In the genomic region with DNA sequence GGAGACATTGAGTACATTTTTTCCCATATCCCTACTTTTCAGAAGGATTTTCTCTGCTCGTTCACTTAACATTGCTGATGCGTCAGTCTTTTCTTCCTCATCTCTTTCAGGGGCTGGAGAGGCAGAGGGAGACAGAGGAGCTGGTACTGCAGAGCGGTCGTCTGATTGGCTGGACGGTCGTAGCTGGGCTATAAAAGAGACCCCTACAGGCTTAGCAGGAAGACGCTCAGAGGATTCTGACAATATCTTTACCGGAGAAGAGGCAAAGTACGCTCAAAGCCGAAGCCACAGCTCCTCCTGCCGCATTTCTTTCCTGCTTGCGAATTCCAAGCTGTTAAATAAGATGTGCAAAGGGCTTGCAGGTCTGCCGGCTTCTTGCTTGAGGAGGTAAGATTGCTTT, we compare ENCODE assay signal across 8 cellular contexts. TPM values are rescaled to one million over a fixed set of nuclear protein-coding genes. Genes with fewer than 3 reads are reported as not detected.
DNase-seq lines count a peak whose midpoint lies in the region; TF ChIP-seq lines count a peak whose summit lies in the region.

Gene RGS4, plus strand, starts transcription at position 220 of the 400 bp plus-strand sequence. Its CDS starts 124 bp downstream, at position 344.

- H2AFZ ChIP-seq in Karpas-422 (ENCODE audit: low read length), result no peak within 1 kb of the TSS

- peak within 1 kb of the TSS; percentile 82 for H3K4me2 ChIP-seq in skeletal muscle satellite cell (ENCODE audit: low read length)
- no peak within 1 kb of the TSS for H3K4me2 ChIP-seq in Karpas-422 (ENCODE audit: low read depth, low read length, poor library complexity, severe bottlenecking)

- H3K4me1 ChIP-seq in iPS-18a (ENCODE audit: control insufficient read depth, low read depth, low read length) (peaks cover 7% of the 10 kb centered on the region), skeletal muscle satellite cell (ENCODE audit: control insufficient read depth, insufficient read depth, low read length) (peaks cover 25% of the 10 kb centered on the region), Karpas-422 (ENCODE audit: low read length) (peaks cover 9% of the 10 kb centered on the region)
- no peaks in the 10 kb centered on the region for H3K4me1 ChIP-seq in effector memory CD4-positive, alpha-beta T cell (ENCODE audit: control insufficient read depth, insufficient read depth, low read length, poor library complexity, severe bottlenecking)

- CTCF ChIA-PET in AG04449 (lab: Yijun Ruan, JAX), result interaction anchor here (0.7 to 11.6 kb wide), 47 partner anchors 11 to 251 kb away, joined by 3 to 210 read pairs (median 6); partner anchors contain the start of genes CCDC190 and NUF2

- no peaks in the 10 kb centered on the region for H3K9me2 ChIP-seq in Karpas-422 (replicated peaks; ENCODE audit: insufficient read depth, low read length)

- H3K9me3 ChIP-seq in MG63 (no peaks in the 10 kb centered on the region), iPS-18a (ENCODE audit: control insufficient read depth, low read depth, low read length) (no peaks in the 10 kb centered on the region), skeletal muscle satellite cell (replicated peaks; ENCODE audit: low read length) (no peaks in the 10 kb centered on the region), Karpas-422 (ENCODE audit: low read length) (no peaks in the 10 kb centered on the region)
- no peaks in the 10 kb centered on the region for H3K9me3 ChIP-seq in effector memory CD4-positive, alpha-beta T cell (ENCODE audit: control insufficient read depth, low read length)

- H3K79me2 ChIP-seq in Karpas-422 (ENCODE audit: low read length), result no peaks in the 10 kb centered on the region

- peak; percentile 90 for DNase-seq in AG04449 (ENCODE audit: low read depth, low spot score)
- peak; percentile 52 for DNase-seq in MG63
- peak; percentile 87 for DNase-seq in brain pericyte (ENCODE audit: low read depth, low spot score)
- DNase-seq in Karpas-422, result no peak
- DNase-seq in NCI-H187 (lab: John Stamatoyannopoulos, UW), result no peak
- DNase-seq in effector memory CD4-positive, alpha-beta T cell, result no peak

- H3K9ac ChIP-seq in iPS-18a (ENCODE audit: low read length) (no peak within 1 kb of the TSS), skeletal muscle satellite cell (ENCODE audit: low read depth, low read length) (peak within 1 kb of the TSS; percentile 85), Karpas-422 (ENCODE audit: low read length) (no peak within 1 kb of the TSS)

- H3K4me3 ChIP-seq in AG04449 (ENCODE audit: low read depth, low read length) (peak within 1 kb of the TSS; percentile 62), MG63 (no peak within 1 kb of the TSS), iPS-18a (ENCODE audit: low read length) (peak within 1 kb of the TSS; percentile 53), skeletal muscle satellite cell (ENCODE audit: low read length) (peak within 1 kb of the TSS; percentile 68), Karpas-422 (ENCODE audit: low read length) (no peak within 1 kb of the TSS)
- no peak within 1 kb of the TSS for H3K4me3 ChIP-seq in effector memory CD4-positive, alpha-beta T cell (ENCODE audit: insufficient read depth, low read depth, low read length, poor library complexity, severe bottlenecking)

- no peak within 1 kb of the TSS for H3K27ac ChIP-seq in iPS-18a (ENCODE audit: low read length)
- H3K27ac ChIP-seq in Karpas-422 (ENCODE audit: low read length), result no peak within 1 kb of the TSS
- H3K27ac ChIP-seq in effector memory CD4-positive, alpha-beta T cell (ENCODE audit: insufficient read depth, low read length, poor library complexity, severe bottlenecking), result no peak within 1 kb of the TSS

- POLR2A ChIA-PET in AG04449 (lab: Yijun Ruan, JAX), result interaction anchor here (0.6 to 1.9 kb wide), 22 partner anchors 12 to 438 kb away, joined by 3 to 13 read pairs (median 5); partner anchors contain the start of gene NUF2

- H4K20me1 ChIP-seq in Karpas-422 (ENCODE audit: insufficient read depth, low read depth, low read length), result no peaks in the 10 kb centered on the region

- H3K36me3 ChIP-seq in MG63 (no peaks in the 10 kb centered on the region), iPS-18a (ENCODE audit: control insufficient read depth, low read depth, low read length) (no peaks in the 10 kb centered on the region), skeletal muscle satellite cell (ENCODE audit: insufficient read depth, low read length) (peaks cover 32% of the 10 kb centered on the region), Karpas-422 (ENCODE audit: insufficient read depth, low read length) (no peaks in the 10 kb centered on the region)
- H3K36me3 ChIP-seq in effector memory CD4-positive, alpha-beta T cell (ENCODE audit: control insufficient read depth, insufficient read depth, low read length), result no peaks in the 10 kb centered on the region

- peak; percentile 64 for TF ChIP-seq CTCF in AG04449 (IDR thresholded peaks at IDR 0.05; ENCODE audit: insufficient read depth, low read length, missing control alignments)

- H3K27me3 ChIP-seq in MG63 (peaks cover 9% of the 10 kb centered on the region; the same call in 1 of the 2 replicates), iPS-18a (ENCODE audit: control insufficient read depth, insufficient read depth, low read length) (no peaks in the 10 kb centered on the region), skeletal muscle satellite cell (ENCODE audit: control insufficient read depth, insufficient read depth, low read length) (no peaks in the 10 kb centered on the region), Karpas-422 (ENCODE audit: low read length) (no peaks in the 10 kb centered on the region)
- H3K27me3 ChIP-seq in effector memory CD4-positive, alpha-beta T cell (replicated peaks; ENCODE audit: control insufficient read depth, insufficient read depth, low read length, poor library complexity, severe bottlenecking), result no peaks in the 10 kb centered on the region

RNA-seq across cellular contexts. Expression of gene RGS4, which starts in this region (rescaled TPM):
- total RNA-seq in MG63 (2014; rRNA removed; shearing (Covaris generic); ENCODE audit: low replicate concordance), result 6.4 and 10.4 TPM in 2 replicates
- 25.3 and 45.0 TPM in 2 replicates for total RNA-seq in skeletal muscle satellite cell (2012; rRNA removed)
- not detected in 2 replicates for total RNA-seq in Karpas-422 (2014; rRNA removed; shearing (Covaris generic); ENCODE audit: low replicate concordance)

Comparison
In these comparisons a context has a peak if more than half of its experiments do, and no peak if none do; other contexts are left out.
1. DNase-seq: peak in AG04449 (single experiment), MG63 (single experiment) and brain pericyte (single experiment); none in Karpas-422 (single experiment), NCI-H187 (0 of 2) and effector memory CD4-positive, alpha-beta T cell (0 of 3).
2. H3K4me3 ChIP-seq: peak in AG04449 (single experiment), iPS-18a (single experiment) and skeletal muscle satellite cell (single experiment); none in MG63 (single experiment), Karpas-422 (single experiment) and effector memory CD4-positive, alpha-beta T cell (single experiment).